21 cellular contexts compared by ENCODE assay signal in the genomic region with DNA sequence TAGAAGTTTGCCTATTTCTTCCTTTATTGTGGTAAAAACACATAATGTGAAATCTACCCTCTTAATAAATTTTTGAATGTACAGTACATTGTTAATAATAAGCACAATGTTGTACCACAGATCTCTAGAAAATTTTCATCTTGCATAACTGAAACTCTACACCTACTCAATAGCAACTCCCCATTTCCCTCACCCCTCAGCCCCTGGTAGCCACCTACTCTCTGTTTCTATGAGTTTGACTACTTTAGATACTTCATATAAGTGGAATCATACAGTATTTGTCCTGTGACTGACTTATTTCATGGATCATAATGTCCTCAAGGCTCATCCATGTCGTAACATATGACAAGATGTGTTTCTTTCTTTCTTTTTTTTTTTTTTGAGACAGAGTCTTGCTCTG.
A peak's percentile ranks its signal among the peaks of the same experiment; 100 is the strongest.
DNase-seq lines count a peak whose midpoint lies in the region; ATAC-seq and TF ChIP-seq lines count a peak whose summit lies in the region.
"Had no signal": no experiment of that assay in that cellular context is flagged by ENCODE, and none has a peak within 500 bp of the region (broad histone marks: within the 10 kb centered on the region; RNA-seq: fewer than 3 reads in every experiment).

No MANE protein-coding gene starts in this region.

- no peaks in the 10 kb centered on the region for H3K27me3 Mint-ChIP-seq in neural progenitor cell (ENCODE audit: insufficient read depth, low read depth)
- H3K27me3 Mint-ChIP-seq: activated naive CD4-positive, alpha-beta T cell treated with anti-CD3 and anti-CD28 coated beads, Interleukin-2, amount 10 ng/mL, durations not matched to agents 7 days and 5 days; T-cell had no signal

- H3K4me3 Mint-ChIP-seq in neural progenitor cell, result no peak overlapping the region
- H3K4me3 Mint-ChIP-seq: activated naive CD4-positive, alpha-beta T cell treated with anti-CD3 and anti-CD28 coated beads, Interleukin-2, amount 10 ng/mL, durations not matched to agents 7 days and 5 days; T-cell had no signal

- no peaks in the 10 kb centered on the region for H3F3A ChIP-seq in neural progenitor cell (ENCODE audit: low read depth)

- no peak for TF ChIP-seq CTCF in GM12865 (IDR thresholded peaks at IDR 0.05; ENCODE audit: insufficient read depth, low read depth, low read length, missing control alignments)
- TF ChIP-seq CTCF in neural progenitor cell (IDR thresholded peaks at IDR 0.05), result no peak

- H3K4me1 Mint-ChIP-seq in neural progenitor cell, result peaks cover 3% of the 10 kb centered on the region
- H3K4me1 Mint-ChIP-seq: activated naive CD4-positive, alpha-beta T cell treated with anti-CD3 and anti-CD28 coated beads, Interleukin-2, amount 10 ng/mL, durations not matched to agents 7 days and 5 days; T-cell had no signal

- peaks cover 62% of the 10 kb centered on the region for H3K79me2 ChIP-seq in neural progenitor cell (ENCODE audit: low read depth)

- no peak overlapping the region for H3K27ac Mint-ChIP-seq in neural progenitor cell
- H3K27ac Mint-ChIP-seq: activated naive CD4-positive, alpha-beta T cell treated with anti-CD3 and anti-CD28 coated beads, Interleukin-2, amount 10 ng/mL, durations not matched to agents 7 days and 5 days; T-cell had no signal

- H3K9ac ChIP-seq in neural progenitor cell, result no peak overlapping the region
- H3K9ac ChIP-seq: KMS-11 had no signal

- no peak overlapping the region for H2AFZ ChIP-seq in neural progenitor cell (replicated peaks)

- H3K27me3 ChIP-seq in MG63 (no peaks in the 10 kb centered on the region), neural progenitor cell (no peaks in the 10 kb centered on the region)
- H3K27me3 ChIP-seq: colonic mucosa, foreskin keratinocyte, ovary, upper lobe of right lung had no signal

- DNase-seq in GM12865 (ENCODE audit: low read depth) (peak; percentile 48), DMS153 treated with DMSO at 0.1 percent for 48 hours (lab: John Stamatoyannopoulos, UW; ENCODE audit: unreplicated experiment) (no peak), MG63 (no peak), neural progenitor cell (ENCODE audit: low spot score) (no peak), GM19240 (ENCODE audit: insufficient read length, low spot score) (no peak)
- DNase-seq: activated CD4-positive, CD25-positive, alpha-beta regulatory T cell treated with anti-CD3 and anti-CD28 coated beads, Interleukin-2, amount 50 U/mL, for 72 hours; activated CD8-positive, alpha-beta memory T cell treated with anti-CD3 and anti-CD28 coated beads, Interleukin-2, amount 50 U/mL, for 4 hours; activated naive CD4-positive, alpha-beta T cell treated with anti-CD3 and anti-CD28 coated beads, Interleukin-2, amount 10 ng/mL, durations not matched to agents 7 days and 5 days; colonic mucosa; COR-L47; foreskin keratinocyte; left ventricle myocardium inferior; NCI-H1417 treated with DMSO at 0.1 percent for 48 hours; NK-92 treated with Interleukin-12 subunit alpha and Interleukin-12 subunit beta, amount 100 ng/mL, for 24 hours; ovary; T-cell; upper lobe of right lung had no signal

- H3K4me2 ChIP-seq in neural progenitor cell, result no peak overlapping the region

- ATAC-seq in GM19328 (IDR thresholded peaks at IDR 0.05; ENCODE audit: unreplicated experiment) (peak; percentile 47), HG02678 (IDR thresholded peaks at IDR 0.05; ENCODE audit: unreplicated experiment) (peak; percentile 52), HG03442 (IDR thresholded peaks at IDR 0.05; ENCODE audit: unreplicated experiment) (peak; percentile 59)
- ATAC-seq: foreskin keratinocyte, T-cell, upper lobe of right lung had no signal

- no peaks in the 10 kb centered on the region for H4K20me1 ChIP-seq in neural progenitor cell (ENCODE audit: low read depth)

- no peak overlapping the region for H3K27ac ChIP-seq in neural progenitor cell
- H3K27ac ChIP-seq: colonic mucosa, foreskin keratinocyte, KMS-11, left ventricle myocardium inferior, ovary, upper lobe of right lung had no signal

- H3K9me3 ChIP-seq in MG63 (no peaks in the 10 kb centered on the region), neural progenitor cell (ENCODE audit: low read depth) (no peaks in the 10 kb centered on the region)
- H3K9me3 ChIP-seq: colonic mucosa, left ventricle myocardium inferior, ovary, upper lobe of right lung had no signal

- no peaks in the 10 kb centered on the region for H3K36me3 Mint-ChIP-seq in neural progenitor cell
- H3K36me3 Mint-ChIP-seq: activated naive CD4-positive, alpha-beta T cell treated with anti-CD3 and anti-CD28 coated beads, Interleukin-2, amount 10 ng/mL, durations not matched to agents 7 days and 5 days had no signal

- no peak overlapping the region for H3K4me3 ChIP-seq in GM12865 (ENCODE audit: low read depth, low read length)
- no peak overlapping the region for H3K4me3 ChIP-seq in MG63
- H3K4me3 ChIP-seq in neural progenitor cell, result no peak overlapping the region
- H3K4me3 ChIP-seq: colonic mucosa, left ventricle myocardium inferior, ovary, upper lobe of right lung had no signal

- no peaks in the 10 kb centered on the region for H3K36me3 ChIP-seq in MG63
- no peaks in the 10 kb centered on the region for H3K36me3 ChIP-seq in neural progenitor cell
- H3K36me3 ChIP-seq: colonic mucosa, left ventricle myocardium inferior, ovary, upper lobe of right lung had no signal

- H3K4me1 ChIP-seq in neural progenitor cell, result no peaks in the 10 kb centered on the region
- H3K4me1 ChIP-seq: colonic mucosa, foreskin keratinocyte, left ventricle myocardium inferior, upper lobe of right lung had no signal

- H3K9me3 Mint-ChIP-seq in neural progenitor cell, result peaks cover under 1% of the 10 kb centered on the region
- H3K9me3 Mint-ChIP-seq: activated naive CD4-positive, alpha-beta T cell treated with anti-CD3 and anti-CD28 coated beads, Interleukin-2, amount 10 ng/mL, durations not matched to agents 7 days and 5 days; T-cell had no signal
